8 cellular contexts compared by ENCODE assay signal in genomic region chr2:190718652-190719526, GRCh38.
DNase-seq lines count a peak whose midpoint lies in the region; ATAC-seq and TF ChIP-seq lines count a peak whose summit lies in the region.

No MANE protein-coding gene starts in this region.

- H3K4me3 Mint-ChIP-seq in WTC11, result no peak overlapping the region
- no peak overlapping the region for H3K4me3 Mint-ChIP-seq in glutamatergic neuron (ENCODE audit: unreplicated experiment)

- H3K27ac Mint-ChIP-seq in WTC11, result no peak overlapping the region; the same call in 1 of the 2 replicates
- no peak overlapping the region for H3K27ac Mint-ChIP-seq in glutamatergic neuron (ENCODE audit: unreplicated experiment)

- H3K4me3 ChIP-seq in AG04450 (ENCODE audit: low read depth, low read length) (no peak overlapping the region), fibroblast of the aortic adventitia (ENCODE audit: low read depth, low read length) (no peak overlapping the region)

- no peak overlapping the region for H3K27ac ChIP-seq in AG04450 (ENCODE audit: low read depth, low read length)

- DNase-seq in AG04450 (ENCODE audit: low read depth, low spot score) (peak; percentile 18), WTC11 (ENCODE audit: low spot score) (no peak), fibroblast of the aortic adventitia (ENCODE audit: low read depth) (peak; percentile 75), glutamatergic neuron (no peak), NCI-H146 (lab: John Stamatoyannopoulos, UW) (no peak)
- peak; percentile 36 to 73 (median 50) for DNase-seq in stimulated activated CD4-positive, alpha-beta T cell treated with anti-CD3 and anti-CD28 coated beads, Interleukin-1b, Interleukin-23, amount 100 ng/mL, for 24 hours (ENCODE audit: low read depth in 4 of 4, low spot score in 1 of 4)

- TF ChIP-seq CTCF in AG04450 (IDR thresholded peaks at IDR 0.05; ENCODE audit: low read depth, low read length), result no peak
- no peak for TF ChIP-seq CTCF in WTC11 (IDR thresholded peaks at IDR 0.05)
- TF ChIP-seq CTCF in fibroblast of the aortic adventitia (IDR thresholded peaks at IDR 0.05; ENCODE audit: insufficient read depth, low read length), result no peak
- no peak for TF ChIP-seq CTCF in glutamatergic neuron (IDR thresholded peaks at IDR 0.05; ENCODE audit: partially characterized antibody, unreplicated experiment)

- peak; percentile 68 for ATAC-seq in GM18909 (IDR thresholded peaks at IDR 0.05; ENCODE audit: poor library complexity, unreplicated experiment)
- peak; percentile 62 for ATAC-seq in HG03095 (IDR thresholded peaks at IDR 0.05; ENCODE audit: unreplicated experiment)
- peak; percentile 60 for ATAC-seq in WTC11

- H3K9me3 Mint-ChIP-seq in WTC11, result peaks cover 7% of the 10 kb centered on the region
- H3K9me3 Mint-ChIP-seq in glutamatergic neuron (ENCODE audit: unreplicated experiment), result no peaks in the 10 kb centered on the region

- H3K9me3 ChIP-seq in AG04450 (ENCODE audit: control insufficient read depth, insufficient read depth, low read length), result no peaks in the 10 kb centered on the region; the same call in 1 of the 2 replicates

- H3K27me3 Mint-ChIP-seq in WTC11 (ENCODE audit: low read depth), result no peaks in the 10 kb centered on the region
- H3K27me3 Mint-ChIP-seq in glutamatergic neuron (ENCODE audit: unreplicated experiment), result no peaks in the 10 kb centered on the region

- H3K36me3 Mint-ChIP-seq in WTC11 (no peaks in the 10 kb centered on the region), glutamatergic neuron (ENCODE audit: unreplicated experiment) (no peaks in the 10 kb centered on the region)

- H3K4me1 Mint-ChIP-seq in WTC11, result peaks cover 8% of the 10 kb centered on the region
- H3K4me1 Mint-ChIP-seq in glutamatergic neuron (ENCODE audit: low read depth, unreplicated experiment), result peaks cover 15% of the 10 kb centered on the region

- CTCF ChIA-PET in AG04450 (lab: Charles Lee), result no interaction called here
- CTCF ChIA-PET in WTC11 (lab: Charles Lee), result no interaction called here

- no peaks in the 10 kb centered on the region for H3K27me3 ChIP-seq in AG04450 (ENCODE audit: control insufficient read depth, insufficient read depth, low read length)

- POLR2A ChIA-PET in AG04450 (lab: Yijun Ruan, JAX), result interaction anchor here (0.5 kb wide), 1 partner anchor 119 kb away, joined by 5 read pairs; no protein-coding TSS in a partner anchor
- POLR2A ChIA-PET in WTC11 (lab: Charles Lee), result no interaction called here

TF ChIP-seq in WTC11, 78 proteins besides CTCF, POLR2A, EP300 and RAD21:
- TF ChIP-seq FOXP1 (CRISPR knock-in tag; IDR thresholded peaks at IDR 0.05; ENCODE audit: borderline replicate concordance) (no peak), ARID4B (CRISPR knock-in tag; IDR thresholded peaks at IDR 0.05; ENCODE audit: borderline replicate concordance) (no peak), ZMAT4 (CRISPR knock-in tag; IDR thresholded peaks at IDR 0.05) (no peak), ATF3 (CRISPR knock-in tag; conservative IDR thresholded peaks at IDR 0.05) (no peak), ZNF425 (CRISPR knock-in tag; conservative IDR thresholded peaks at IDR 0.05) (no peak), SMAD4 (CRISPR knock-in tag; IDR thresholded peaks at IDR 0.05) (no peak), CREB1 (CRISPR knock-in tag; IDR thresholded peaks at IDR 0.05) (no peak), E2F4 (CRISPR knock-in tag; IDR thresholded peaks at IDR 0.05; ENCODE audit: borderline replicate concordance, low read depth) (no peak), ELF4 (CRISPR knock-in tag; IDR thresholded peaks at IDR 0.05; ENCODE audit: low read depth) (no peak), NFYB (CRISPR knock-in tag; conservative IDR thresholded peaks at IDR 0.05; ENCODE audit: low read depth) (no peak), ETV6 (CRISPR knock-in tag; IDR thresholded peaks at IDR 0.05) (no peak), MXD4 (CRISPR knock-in tag; IDR thresholded peaks at IDR 0.05; ENCODE audit: borderline replicate concordance) (no peak)

Comparison
In these comparisons a context has a peak if more than half of its experiments do, and no peak if none do; other contexts are left out.
1. DNase-seq: peak in AG04450 (single experiment), fibroblast of the aortic adventitia (single experiment) and stimulated activated CD4-positive, alpha-beta T cell treated with anti-CD3 and anti-CD28 coated beads, Interleukin-1b, Interleukin-23, amount 100 ng/mL, for 24 hours (4 of 4); none in WTC11 (single experiment), glutamatergic neuron (single experiment) and NCI-H146 (single experiment).
2. Peak in every context shown above with its lines, with median percentiles within 50 percentile points of each other: ATAC-seq.